In genomic region chr16:89207993-89208392, GRCh38 we compare ENCODE assay signal across 3 cellular contexts.
TF ChIP-seq lines count a peak whose summit lies in the region.

No MANE protein-coding gene starts in this region.

TF ChIP-seq in HepG2, 621 proteins besides CTCF, POLR2A, EP300 and RAD21:
- TF ChIP-seq TBP (CRISPR knock-in tag; IDR thresholded peaks at IDR 0.05) (no peak), ZNF101 (CRISPR knock-in tag; IDR thresholded peaks at IDR 0.05; ENCODE audit: borderline replicate concordance, low read depth) (no peak), ZBTB4 (CRISPR knock-in tag; IDR thresholded peaks at IDR 0.05; ENCODE audit: borderline replicate concordance) (no peak), MAFF (IDR thresholded peaks at IDR 0.05; ENCODE audit: low read depth, low read length) (peak; percentile 31; the same call in 1 of the 2 replicates), THAP9 (CRISPR knock-in tag; IDR thresholded peaks at IDR 0.05; ENCODE audit: borderline replicate concordance) (no peak), MAFK (conservative IDR thresholded peaks at IDR 0.05 in 1 of 2, IDR thresholded peaks at IDR 0.05 in 1 of 2; ENCODE audit: low read length in 2 of 2) (peak; percentile 49 to 64; a peak in 3 of 4 replicates), ATM (IDR thresholded peaks at IDR 0.05; ENCODE audit: borderline replicate concordance) (no peak)

TF ChIP-seq in A549, 52 proteins besides CTCF, POLR2A, EP300 and RAD21:
- TF ChIP-seq JUN (IDR thresholded peaks at IDR 0.05): no peak
- peak; percentile 18 for TF ChIP-seq MAFK (IDR thresholded peaks at IDR 0.05; ENCODE audit: partially characterized antibody)

TF ChIP-seq in K562, 482 proteins besides CTCF, POLR2A, EP300 and RAD21:
- TF ChIP-seq ZNF76 (CRISPR knock-in tag; IDR thresholded peaks at IDR 0.05; ENCODE audit: borderline replicate concordance) (no peak), TBP (optimal IDR thresholded peaks at IDR 0.05; ENCODE audit: low read depth, low read length) (no peak), BHLHE40 (IDR thresholded peaks at IDR 0.05; ENCODE audit: low read length) (no peak), RCOR1 (IDR thresholded peaks at IDR 0.05; ENCODE audit: borderline replicate concordance in 1 of 2, low read depth in 2 of 2, low read length in 2 of 2) (no peak), ZNF551 (CRISPR knock-in tag; IDR thresholded peaks at IDR 0.05) (no peak), C11orf30 (IDR thresholded peaks at IDR 0.05; ENCODE audit: low read depth) (peak; percentile 37; the same call in 1 of the 2 replicates), ZNF316 (IDR thresholded peaks at IDR 0.05) (peak; percentile 78), GABPA (tag; conservative IDR thresholded peaks at IDR 0.05; ENCODE audit: low read depth) (no peak), ZFPM2 (CRISPR knock-in tag; IDR thresholded peaks at IDR 0.05) (no peak)
- TF ChIP-seq, protein P1, sequence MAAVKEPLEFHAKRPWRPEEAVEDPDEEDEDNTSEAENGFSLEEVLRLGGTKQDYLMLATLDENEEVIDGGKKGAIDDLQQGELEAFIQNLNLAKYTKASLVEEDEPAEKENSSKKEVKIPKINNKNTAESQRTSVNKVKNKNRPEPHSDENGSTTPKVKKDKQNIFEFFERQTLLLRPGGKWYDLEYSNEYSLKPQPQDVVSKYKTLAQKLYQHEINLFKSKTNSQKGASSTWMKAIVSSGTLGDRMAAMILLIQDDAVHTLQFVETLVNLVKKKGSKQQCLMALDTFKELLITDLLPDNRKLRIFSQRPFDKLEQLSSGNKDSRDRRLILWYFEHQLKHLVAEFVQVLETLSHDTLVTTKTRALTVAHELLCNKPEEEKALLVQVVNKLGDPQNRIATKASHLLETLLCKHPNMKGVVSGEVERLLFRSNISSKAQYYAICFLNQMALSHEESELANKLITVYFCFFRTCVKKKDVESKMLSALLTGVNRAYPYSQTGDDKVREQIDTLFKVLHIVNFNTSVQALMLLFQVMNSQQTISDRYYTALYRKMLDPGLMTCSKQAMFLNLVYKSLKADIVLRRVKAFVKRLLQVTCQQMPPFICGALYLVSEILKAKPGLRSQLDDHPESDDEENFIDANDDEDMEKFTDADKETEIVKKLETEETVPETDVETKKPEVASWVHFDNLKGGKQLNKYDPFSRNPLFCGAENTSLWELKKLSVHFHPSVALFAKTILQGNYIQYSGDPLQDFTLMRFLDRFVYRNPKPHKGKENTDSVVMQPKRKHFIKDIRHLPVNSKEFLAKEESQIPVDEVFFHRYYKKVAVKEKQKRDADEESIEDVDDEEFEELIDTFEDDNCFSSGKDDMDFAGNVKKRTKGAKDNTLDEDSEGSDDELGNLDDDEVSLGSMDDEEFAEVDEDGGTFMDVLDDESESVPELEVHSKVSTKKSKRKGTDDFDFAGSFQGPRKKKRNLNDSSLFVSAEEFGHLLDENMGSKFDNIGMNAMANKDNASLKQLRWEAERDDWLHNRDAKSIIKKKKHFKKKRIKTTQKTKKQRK (IDR thresholded peaks at IDR 0.05; ENCODE audit: borderline replicate concordance, low read depth, low read length): no peak
TF ChIP-seq in K562: peak in this region for 2.
